17 cellular contexts compared by ENCODE assay signal in the genomic region with DNA sequence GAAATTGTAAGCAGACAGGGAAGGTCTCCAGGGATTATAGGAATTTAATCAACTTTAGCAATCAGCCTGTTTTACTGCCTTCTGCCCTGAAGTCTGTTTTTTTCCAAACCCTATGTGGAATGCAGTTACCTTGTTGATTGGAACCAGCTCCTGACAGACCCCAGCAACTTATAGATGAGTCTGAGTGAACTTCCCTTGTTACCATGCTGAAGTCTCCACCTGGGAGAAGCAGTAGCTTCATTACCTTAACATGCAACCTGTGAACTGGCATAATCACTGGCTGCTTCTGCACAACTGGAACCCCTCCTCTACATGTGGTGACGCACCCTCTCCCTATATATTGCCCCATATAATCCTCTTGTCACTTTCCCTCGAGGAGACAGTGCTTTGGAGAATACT.
DNase-seq lines count a peak whose midpoint lies in the region; ATAC-seq, FAIRE-seq and TF ChIP-seq lines count a peak whose summit lies in the region.
"Had no signal": no experiment of that assay in that cellular context is flagged by ENCODE, and none has a peak within 500 bp of the region (broad histone marks: within the 10 kb centered on the region; RNA-seq: fewer than 3 reads in every experiment).

No MANE protein-coding gene starts in this region.

- no peak for FAIRE-seq in H54 (lab: Jason Lieb, UNC)
- FAIRE-seq: endometrium, GM12878 had no signal

- no peaks in the 10 kb centered on the region for H3K9me3 Mint-ChIP-seq in osteocyte (ENCODE audit: unreplicated experiment)
- no peaks in the 10 kb centered on the region for H3K9me3 Mint-ChIP-seq in activated T-helper 1 cell treated with anti-CD3 and anti-CD28 coated beads, Interleukin-12 subunit alpha, Interleukin-12 subunit beta, Interleukin-2, Interleukin-4 antibody, amounts not matched to agents 30 ng/mL and 10 ng/mL and 1 ng/mL, durations not matched to agents 14 hours and 24 hours and 36 hours
- H3K9me3 Mint-ChIP-seq in chondrocyte (ENCODE audit: low read depth), result peaks cover 3% of the 10 kb centered on the region

- H3K4me1 Mint-ChIP-seq in osteocyte (ENCODE audit: unreplicated experiment), result peaks cover 44% of the 10 kb centered on the region
- no peaks in the 10 kb centered on the region for H3K4me1 Mint-ChIP-seq in activated T-helper 1 cell treated with anti-CD3 and anti-CD28 coated beads, Interleukin-12 subunit alpha, Interleukin-12 subunit beta, Interleukin-2, Interleukin-4 antibody, amounts not matched to agents 30 ng/mL and 10 ng/mL and 1 ng/mL, durations not matched to agents 14 hours and 24 hours and 36 hours (ENCODE audit: low read depth)
- H3K4me1 Mint-ChIP-seq in chondrocyte (ENCODE audit: low read depth), result peaks cover 32% of the 10 kb centered on the region
- H3K4me1 Mint-ChIP-seq: naive B cell had no signal

- H3K36me3 ChIP-seq in HUES6 (ENCODE audit: control insufficient read depth, insufficient read depth, low read length), result no peaks in the 10 kb centered on the region
- H3K36me3 ChIP-seq in adipocyte (ENCODE audit: control insufficient read depth, insufficient read depth, low read length, severe bottlenecking), result no peaks in the 10 kb centered on the region
- H3K36me3 ChIP-seq in left lung, result no peaks in the 10 kb centered on the region
- no peaks in the 10 kb centered on the region for H3K36me3 ChIP-seq in smooth muscle cell (ENCODE audit: low read depth)
- H3K36me3 ChIP-seq: thyroid gland had no signal

- H3K27me3 Mint-ChIP-seq in osteocyte (ENCODE audit: unreplicated experiment), result no peaks in the 10 kb centered on the region
- no peaks in the 10 kb centered on the region for H3K27me3 Mint-ChIP-seq in activated T-helper 1 cell treated with anti-CD3 and anti-CD28 coated beads, Interleukin-12 subunit alpha, Interleukin-12 subunit beta, Interleukin-2, Interleukin-4 antibody, amounts not matched to agents 30 ng/mL and 10 ng/mL and 1 ng/mL, durations not matched to agents 14 hours and 24 hours and 36 hours (ENCODE audit: insufficient read depth)
- H3K27me3 Mint-ChIP-seq in chondrocyte (ENCODE audit: low read depth), result no peaks in the 10 kb centered on the region
- H3K27me3 Mint-ChIP-seq: naive B cell had no signal

- 46% methylated on average over 2 of the region's 2 CpGs for WGBS in smooth muscle cell (ENCODE audit: low lambda C conversion rate)

- H3K9ac ChIP-seq in HUES6 (ENCODE audit: low read length) (no peak overlapping the region), adipocyte (ENCODE audit: low read length) (peak overlapping the region; percentile 72), smooth muscle cell (ENCODE audit: low read depth) (no peak overlapping the region)
- H3K9ac ChIP-seq: GM23248 had no signal

- no peaks in the 10 kb centered on the region for H3K36me3 Mint-ChIP-seq in osteocyte (ENCODE audit: unreplicated experiment)
- no peaks in the 10 kb centered on the region for H3K36me3 Mint-ChIP-seq in activated T-helper 1 cell treated with anti-CD3 and anti-CD28 coated beads, Interleukin-12 subunit alpha, Interleukin-12 subunit beta, Interleukin-2, Interleukin-4 antibody, amounts not matched to agents 30 ng/mL and 10 ng/mL and 1 ng/mL, durations not matched to agents 14 hours and 24 hours and 36 hours (ENCODE audit: low read depth)
- H3K36me3 Mint-ChIP-seq in chondrocyte (ENCODE audit: low read depth), result no peaks in the 10 kb centered on the region
- H3K36me3 Mint-ChIP-seq: naive B cell had no signal

- H3K4me1 ChIP-seq in HUES6 (ENCODE audit: control insufficient read depth, insufficient read depth, low read length), result peaks cover 58% of the 10 kb centered on the region
- H3K4me1 ChIP-seq in adipocyte (ENCODE audit: control insufficient read depth, insufficient read depth, low read length), result peaks cover 37% of the 10 kb centered on the region
- H3K4me1 ChIP-seq in left lung, result peaks cover 0 to 10% of the 10 kb centered on the region in 2 donors
- peaks cover 30% of the 10 kb centered on the region for H3K4me1 ChIP-seq in smooth muscle cell (ENCODE audit: low read depth)
- H3K4me1 ChIP-seq: thyroid gland had no signal

- H3K27me3 ChIP-seq in HUES6 (ENCODE audit: control insufficient read depth, insufficient read depth, low read length), result no peaks in the 10 kb centered on the region
- H3K27me3 ChIP-seq in adipocyte (replicated peaks; ENCODE audit: control insufficient read depth, insufficient read depth, low read length), result no peaks in the 10 kb centered on the region
- no peaks in the 10 kb centered on the region for H3K27me3 ChIP-seq in left lung
- H3K27me3 ChIP-seq in smooth muscle cell (ENCODE audit: low read depth), result no peaks in the 10 kb centered on the region
- H3K27me3 ChIP-seq: thyroid gland had no signal

- no peak overlapping the region for H2AFZ ChIP-seq in smooth muscle cell (ENCODE audit: low read depth)
- H2AFZ ChIP-seq: GM23248 had no signal

- H3K4me2 ChIP-seq in smooth muscle cell, result no peak overlapping the region

- DNase-seq in adipocyte (ENCODE audit: low read depth), result no peak
- no peak for DNase-seq in left lung
- no peak for DNase-seq in smooth muscle cell (lab: John Stamatoyannopoulos, UW; ENCODE audit: unreplicated experiment)
- DNase-seq in osteocyte (ENCODE audit: extremely low spot score, unreplicated experiment), result no peak
- DNase-seq in activated T-helper 1 cell treated with anti-CD3 and anti-CD28 coated beads, Interleukin-12 subunit alpha, Interleukin-12 subunit beta, Interleukin-2, Interleukin-4 antibody, amounts not matched to agents 30 ng/mL and 10 ng/mL and 1 ng/mL, durations not matched to agents 14 hours and 24 hours and 36 hours (ENCODE audit: low spot score), result no peak
- no peak for DNase-seq in H54 (ENCODE audit: insufficient read length, low spot score)
- DNase-seq in chondrocyte (ENCODE audit: low spot score), result no peak
- DNase-seq: activated CD4-positive, CD25-positive, alpha-beta regulatory T cell treated with anti-CD3 and anti-CD28 coated beads, Interleukin-2, amount 50 U/mL, for 72 hours; activated effector memory CD4-positive, alpha-beta T cell treated with Interleukin-2 at 50 U/mL for 16 hours; GDM1; naive B cell; Right ventricle myocardium superior; thyroid gland had no signal

- H3K4me3 Mint-ChIP-seq in osteocyte (ENCODE audit: unreplicated experiment) (no peak overlapping the region), chondrocyte (ENCODE audit: unreplicated experiment) (no peak overlapping the region)
- no peak overlapping the region for H3K4me3 Mint-ChIP-seq in activated T-helper 1 cell treated with anti-CD3 and anti-CD28 coated beads, Interleukin-12 subunit alpha, Interleukin-12 subunit beta, Interleukin-2, Interleukin-4 antibody, amounts not matched to agents 30 ng/mL and 10 ng/mL and 1 ng/mL, durations not matched to agents 14 hours and 24 hours and 36 hours
- H3K4me3 Mint-ChIP-seq: naive B cell had no signal

- no peaks in the 10 kb centered on the region for H4K20me1 ChIP-seq in smooth muscle cell (ENCODE audit: low read depth)

- intact Hi-C loops in left lung (cut with DNase I), result no loop called here
- intact Hi-C loops in activated T-helper 1 cell treated with anti-CD3 and anti-CD28 coated beads, Interleukin-12 subunit alpha, Interleukin-12 subunit beta, Interleukin-2, Interleukin-4 antibody, amounts not matched to agents 30 ng/mL and 10 ng/mL and 1 ng/mL, durations not matched to agents 14 hours and 24 hours and 36 hours (cut with micrococcal nuclease), result no loop called here

- H3K9me3 ChIP-seq in HUES6 (ENCODE audit: control insufficient read depth, insufficient read depth, low read depth, low read length), result no peaks in the 10 kb centered on the region
- peaks cover 5% of the 10 kb centered on the region for H3K9me3 ChIP-seq in adipocyte (ENCODE audit: control insufficient read depth, low read length)
- H3K9me3 ChIP-seq in left lung, result no peaks in the 10 kb centered on the region
- H3K9me3 ChIP-seq in smooth muscle cell (replicated peaks; ENCODE audit: low read depth), result no peaks in the 10 kb centered on the region
- H3K9me3 ChIP-seq: thyroid gland had no signal

- H3K4me3 ChIP-seq in HUES6 (ENCODE audit: low read depth, low read length) (no peak overlapping the region), adipocyte (ENCODE audit: low read length) (no peak overlapping the region), left lung (no peak overlapping the region), smooth muscle cell (no peak overlapping the region)
- H3K4me3 ChIP-seq: GM12878, GM23248, thyroid gland had no signal

- H3K27ac ChIP-seq in HUES6 (ENCODE audit: low read depth, low read length) (peak overlapping the region; percentile 94; the same call in 1 of the 2 replicates), left lung (no peak overlapping the region), smooth muscle cell (ENCODE audit: low read depth) (peak overlapping the region; percentile 30)
- H3K27ac ChIP-seq: GM23248, thyroid gland had no signal

- H3K79me2 ChIP-seq in smooth muscle cell (ENCODE audit: low read depth), result no peaks in the 10 kb centered on the region

- TF ChIP-seq CTCF in left lung (IDR thresholded peaks at IDR 0.05) (no peak), smooth muscle cell (IDR thresholded peaks at IDR 0.05; ENCODE audit: borderline replicate concordance, insufficient read depth, poor library complexity, severe bottlenecking) (no peak), osteocyte (IDR thresholded peaks at IDR 0.05) (no peak), chondrocyte (IDR thresholded peaks at IDR 0.05) (no peak)

- TF ChIP-seq POLR2A in H54 (IDR thresholded peaks at IDR 0.05; ENCODE audit: low read depth, low read length), result no peak

- no peaks in the 10 kb centered on the region for H3F3A ChIP-seq in smooth muscle cell (ENCODE audit: low read depth)

- H3K27ac Mint-ChIP-seq in osteocyte (ENCODE audit: unreplicated experiment) (no peak overlapping the region), chondrocyte (ENCODE audit: unreplicated experiment) (no peak overlapping the region)
- no peak overlapping the region for H3K27ac Mint-ChIP-seq in activated T-helper 1 cell treated with anti-CD3 and anti-CD28 coated beads, Interleukin-12 subunit alpha, Interleukin-12 subunit beta, Interleukin-2, Interleukin-4 antibody, amounts not matched to agents 30 ng/mL and 10 ng/mL and 1 ng/mL, durations not matched to agents 14 hours and 24 hours and 36 hours
- H3K27ac Mint-ChIP-seq: naive B cell had no signal

- peak; percentile 19 for ATAC-seq in left lung
- ATAC-seq: GM12878 had no signal

Comparison
In these comparisons a context has a peak if more than half of its experiments do, and no peak if none do; other contexts are left out.
1. H3K27ac ChIP-seq: peak in HUES6 (single experiment) and smooth muscle cell (single experiment); none in left lung (0 of 2).